ENCODE assay signal across 14 cellular contexts in genomic region chr1:66231162-66232077, GRCh38.
A peak's percentile ranks its signal among the peaks of the same experiment; 100 is the strongest.
DNase-seq lines count a peak whose midpoint lies in the region; ATAC-seq and TF ChIP-seq lines count a peak whose summit lies in the region.
"Had no signal": no experiment of that assay in that cellular context is flagged by ENCODE, and none has a peak within 500 bp of the region (broad histone marks: within the 10 kb centered on the region; RNA-seq: fewer than 3 reads in every experiment).

No MANE protein-coding gene starts in this region.

- H3K27ac Mint-ChIP-seq in CD4-positive, CD25-positive, alpha-beta regulatory T cell, result no peak overlapping the region
- H3K27ac Mint-ChIP-seq: T-helper 1 cell treated with Interleukin-12 subunit alpha and Interleukin-12 subunit beta and Interleukin-4 antibody, amounts not matched to agents 30 μg/mL and 1 μg/mL, for 36 hours had no signal

- peaks cover 0 to 2% (median 0%) of the 10 kb centered on the region in 7 donors for H3K9me3 Mint-ChIP-seq in CD4-positive, CD25-positive, alpha-beta regulatory T cell
- H3K9me3 Mint-ChIP-seq: T-helper 1 cell treated with Interleukin-12 subunit alpha and Interleukin-12 subunit beta and Interleukin-4 antibody, amounts not matched to agents 30 μg/mL and 1 μg/mL, for 36 hours had no signal

- H3K4me3 Mint-ChIP-seq in CD4-positive, CD25-positive, alpha-beta regulatory T cell, result no peak overlapping the region
- H3K4me3 Mint-ChIP-seq: T-helper 1 cell treated with Interleukin-12 subunit alpha and Interleukin-12 subunit beta and Interleukin-4 antibody, amounts not matched to agents 30 μg/mL and 1 μg/mL, for 36 hours had no signal

- peaks cover 39% of the 10 kb centered on the region for H3K27me3 Mint-ChIP-seq in CD4-positive, CD25-positive, alpha-beta regulatory T cell

- TF ChIP-seq POLR2A in erythroblast (IDR thresholded peaks at IDR 0.05; ENCODE audit: low read length) (no peak), testis (IDR thresholded peaks at IDR 0.05) (no peak), heart left ventricle (IDR thresholded peaks at IDR 0.05) (no peak)

- H3K36me3 Mint-ChIP-seq in CD4-positive, CD25-positive, alpha-beta regulatory T cell, result no peaks in the 10 kb centered on the region

- no peak overlapping the region for H3K4me3 ChIP-seq in CD4-positive, CD25-positive, alpha-beta regulatory T cell (ENCODE audit: low read depth, low read length)
- H3K4me3 ChIP-seq in testis (no peak overlapping the region), heart left ventricle (no peak overlapping the region)
- H3K4me3 ChIP-seq: body of pancreas had no signal

- H3K27me3 ChIP-seq in CD4-positive, CD25-positive, alpha-beta regulatory T cell (ENCODE audit: control insufficient read depth, insufficient read depth, low read length), result peaks cover 12% of the 10 kb centered on the region
- no peaks in the 10 kb centered on the region for H3K27me3 ChIP-seq in testis
- peaks cover 0 to 3% (median 0%) of the 10 kb centered on the region in 9 donors for H3K27me3 ChIP-seq in heart left ventricle
- H3K27me3 ChIP-seq: body of pancreas, neutrophil had no signal

- WGBS in testis, 2 donors, result 85 to 88% methylated on average over 2 of the region's 2 CpGs
- 72 to 82% (median 77%) methylated on average over 2 of the region's 2 CpGs for WGBS in heart left ventricle, 4 donors

- ATAC-seq in CD4-positive, CD25-positive, alpha-beta regulatory T cell (ENCODE audit: low read depth in 2 of 2), result peak; percentile 48 to 64
- ATAC-seq in SK-N-SH treated with all-trans-retinoic acid at 6 μM for 48 hours (peak; percentile 86), GM21576 (IDR thresholded peaks at IDR 0.05; ENCODE audit: unreplicated experiment) (no peak), heart left ventricle (no peak)
- ATAC-seq: body of pancreas had no signal

- no peaks in the 10 kb centered on the region for H3K4me1 ChIP-seq in CD4-positive, CD25-positive, alpha-beta regulatory T cell (ENCODE audit: control insufficient read depth, insufficient read depth, low read length, poor library complexity, severe bottlenecking)
- H3K4me1 ChIP-seq in testis, result no peaks in the 10 kb centered on the region
- H3K4me1 ChIP-seq in heart left ventricle, result no peaks in the 10 kb centered on the region
- H3K4me1 ChIP-seq: body of pancreas had no signal

- TF ChIP-seq CTCF in testis (IDR thresholded peaks at IDR 0.05) (no peak), heart left ventricle (IDR thresholded peaks at IDR 0.05) (no peak)

- peaks cover 0 to 5% (median 1%) of the 10 kb centered on the region in 4 donors for H3K4me1 Mint-ChIP-seq in CD4-positive, CD25-positive, alpha-beta regulatory T cell

- H3K9me3 ChIP-seq in CD4-positive, CD25-positive, alpha-beta regulatory T cell (ENCODE audit: control insufficient read depth in 2 of 2, low read length in 2 of 2), result no peaks in the 10 kb centered on the region
- no peaks in the 10 kb centered on the region for H3K9me3 ChIP-seq in testis
- no peaks in the 10 kb centered on the region for H3K9me3 ChIP-seq in heart left ventricle
- H3K9me3 ChIP-seq: body of pancreas, neutrophil had no signal

- H3K27ac ChIP-seq in CD4-positive, CD25-positive, alpha-beta regulatory T cell (ENCODE audit: insufficient read depth, low read length, poor library complexity, severe bottlenecking), result no peak overlapping the region
- H3K27ac ChIP-seq in testis, result no peak overlapping the region
- H3K27ac ChIP-seq in heart left ventricle, result no peak overlapping the region
- H3K27ac ChIP-seq: body of pancreas, neutrophil had no signal

- intact Hi-C loops in testis (cut with DNase I; ENCODE audit: low total_unique reads), result no loop called here
- intact Hi-C loops in heart left ventricle (cut with DNase I), result no loop called here

- H3K36me3 ChIP-seq in CD4-positive, CD25-positive, alpha-beta regulatory T cell (ENCODE audit: control insufficient read depth, insufficient read depth, low read length), result no peaks in the 10 kb centered on the region
- no peaks in the 10 kb centered on the region for H3K36me3 ChIP-seq in testis (ENCODE audit: low read depth, missing control alignments)
- H3K36me3 ChIP-seq in heart left ventricle, result no peaks in the 10 kb centered on the region
- H3K36me3 ChIP-seq: neutrophil had no signal

- no peak for DNase-seq in CD4-positive, CD25-positive, alpha-beta regulatory T cell
- peak; percentile 61 for DNase-seq in H4 (ENCODE audit: low spot score)
- peak; percentile 48 for DNase-seq in foreskin melanocyte
- no peak for DNase-seq in erythroblast (lab: John Stamatoyannopoulos, UW)
- DNase-seq in testis, result no peak
- no peak for DNase-seq in heart left ventricle
- DNase-seq: body of pancreas; DMS79 treated with DMSO at 0.1 percent for 48 hours; NCI-H1105; stimulated activated CD4-positive, alpha-beta T cell treated with anti-CD3 and anti-CD28 coated beads, Interleukin-15, amount 100 ng/mL, for 24 hours had no signal

TF ChIP-seq in SK-N-SH treated with all-trans-retinoic acid at 6 μM for 48 hours, 23 proteins besides CTCF, POLR2A, EP300 and RAD21:
- TF ChIP-seq GLIS3 (CRISPR knock-in tag; IDR thresholded peaks at IDR 0.05) (no peak), POU6F1 (CRISPR knock-in tag; IDR thresholded peaks at IDR 0.05; ENCODE audit: borderline replicate concordance, low read depth) (no peak), CSRNP3 (CRISPR knock-in tag; IDR thresholded peaks at IDR 0.05) (no peak), ZNF8 (CRISPR knock-in tag; IDR thresholded peaks at IDR 0.05) (no peak), ISL1 (CRISPR knock-in tag; IDR thresholded peaks at IDR 0.05) (0 out of 2 replicates have a peak, but pooled peaks have one; percentile 50), ARNTL (CRISPR knock-in tag; IDR thresholded peaks at IDR 0.05; ENCODE audit: borderline replicate concordance, low read depth) (no peak), BACH2 (CRISPR knock-in tag; IDR thresholded peaks at IDR 0.05; ENCODE audit: borderline replicate concordance) (no peak), OSR1 (CRISPR knock-in tag; IDR thresholded peaks at IDR 0.05) (no peak), TOX (CRISPR knock-in tag; IDR thresholded peaks at IDR 0.05; ENCODE audit: borderline replicate concordance) (no peak), TCF4 (CRISPR knock-in tag; IDR thresholded peaks at IDR 0.05; ENCODE audit: borderline replicate concordance) (0 out of 2 replicates have a peak, but pooled peaks have one; percentile 16), ZC3H10 (CRISPR knock-in tag; IDR thresholded peaks at IDR 0.05) (peak; percentile 76), ESRRG (CRISPR knock-in tag; IDR thresholded peaks at IDR 0.05) (no peak)

Comparison
In these comparisons a context has a peak if more than half of its experiments do, and no peak if none do; other contexts are left out.
1. ATAC-seq: peak in CD4-positive, CD25-positive, alpha-beta regulatory T cell (2 of 2) and SK-N-SH treated with all-trans-retinoic acid at 6 μM for 48 hours (single experiment); none in GM21576 (single experiment) and heart left ventricle (0 of 4).
2. DNase-seq: peak in H4 (single experiment) and foreskin melanocyte (single experiment); none in CD4-positive, CD25-positive, alpha-beta regulatory T cell (0 of 3), erythroblast (0 of 2), testis (single experiment) and heart left ventricle (0 of 5).